ENCODE assay signal across 22 cellular contexts in genomic region chr6:99814230-99814928, GRCh38.
DNase-seq lines count a peak whose midpoint lies in the region; ATAC-seq, FAIRE-seq and TF ChIP-seq lines count a peak whose summit lies in the region.
"Had no signal": no experiment of that assay in that cellular context is flagged by ENCODE, and none has a peak within 500 bp of the region (broad histone marks: within the 10 kb centered on the region; RNA-seq: fewer than 3 reads in every experiment).

No MANE protein-coding gene starts in this region.

- H4K8ac ChIP-seq in trophoblast cell (ENCODE audit: low read depth, low read length), result no peak overlapping the region

- no peak overlapping the region for H2AFZ ChIP-seq in HepG2 (ENCODE audit: low read length)
- H2AFZ ChIP-seq in trophoblast cell (ENCODE audit: insufficient read depth, low read length, poor library complexity), result no peak overlapping the region

- no peaks in the 10 kb centered on the region for H3K79me2 ChIP-seq in HepG2 (ENCODE audit: insufficient read depth, low read length)
- no peaks in the 10 kb centered on the region for H3K79me2 ChIP-seq in trophoblast cell (ENCODE audit: control insufficient read depth, insufficient read depth, low read length, poor library complexity)

- no peak overlapping the region for H3K23ac ChIP-seq in trophoblast cell (ENCODE audit: low read length)

- H3K27ac ChIP-seq in HepG2 (ENCODE audit: extremely low read length, insufficient read depth, low read length) (no peak overlapping the region), right lobe of liver (no peak overlapping the region), trophoblast cell (ENCODE audit: low read depth, low read length) (no peak overlapping the region), vagina (no peak overlapping the region)
- H3K27ac ChIP-seq: 22Rv1; A549; BLaER1 treated with 17β-estradiol and CSF1 and Interleukin-3, amounts not matched to agents 10 nM and 100 nM; C4-2B had no signal

- POLR2A ChIA-PET in HepG2 (lab: Yijun Ruan, JAX), result no interaction called here

- no peak overlapping the region for H3K18ac ChIP-seq in trophoblast cell (ENCODE audit: low read length)

- no peak overlapping the region for H2AK5ac ChIP-seq in trophoblast cell (ENCODE audit: low read length)

- no peak overlapping the region for H3K4me3 ChIP-seq in HepG2 (replicated peaks in 1 of 3; ENCODE audit: insufficient read depth in 1 of 3, low read depth in 2 of 3, low read length in 3 of 3)
- H3K4me3 ChIP-seq in right lobe of liver, result no peak overlapping the region
- no peak overlapping the region for H3K4me3 ChIP-seq in trophoblast cell (ENCODE audit: low read depth, low read length)
- no peak overlapping the region for H3K4me3 ChIP-seq in vagina
- H3K4me3 ChIP-seq: A549; BLaER1 treated with 17β-estradiol and CSF1 and Interleukin-3, amounts not matched to agents 10 nM and 100 nM had no signal

- H3K4ac ChIP-seq in trophoblast cell (ENCODE audit: low read depth, low read length), result no peak overlapping the region

- no peak overlapping the region for H2BK5ac ChIP-seq in trophoblast cell (ENCODE audit: low read depth, low read length, poor library complexity)

- DNase-seq in HepG2 (ENCODE audit: low spot score), result peak; percentile 3
- DNase-seq in right lobe of liver, result no peak
- peak; percentile 11 to 23 for DNase-seq in left colon
- no peak for DNase-seq in trophoblast cell
- DNase-seq in Right ventricle myocardium superior, result no peak
- no peak for DNase-seq in urothelium cell line (ENCODE audit: low spot score)
- DNase-seq in vagina (ENCODE audit: extremely low spot score in 2 of 2), result no peak
- DNase-seq: AML-193; Caco-2; Calu3; CD4-positive, alpha-beta T cell; CD8-positive, alpha-beta T cell; DMS79 treated with DMSO at 0.1 percent for 48 hours; GF-D8 had no signal

- in situ Hi-C loops in HepG2 (cut with HindIII; ENCODE audit: extremely low pct_ligation_motif_present, low pct_unique_long_range_greater_than_20kb), result loop anchor here (25.0 kb wide), 1 partner anchor 477 kb away; the partner anchor contains the start of gene FAXC

- H2BK12ac ChIP-seq in trophoblast cell (ENCODE audit: low read length), result no peak overlapping the region

- TF ChIP-seq CTCF in HepG2 (CRISPR knock-in tag; IDR thresholded peaks at IDR 0.05), result no peak
- TF ChIP-seq CTCF in right lobe of liver (IDR thresholded peaks at IDR 0.05), result no peak
- no peak for TF ChIP-seq CTCF in vagina (IDR thresholded peaks at IDR 0.05)

- H3K27me3 ChIP-seq in HepG2 (ENCODE audit: control insufficient read depth in 1 of 2, insufficient read depth in 2 of 2, low read length in 2 of 2) (no peaks in the 10 kb centered on the region; a peak in 1 of 5 replicates), right lobe of liver (no peaks in the 10 kb centered on the region), trophoblast cell (ENCODE audit: insufficient read depth, low read length) (no peaks in the 10 kb centered on the region), vagina (no peaks in the 10 kb centered on the region)
- H3K27me3 ChIP-seq: BLaER1 treated with 17β-estradiol and CSF1 and Interleukin-3, amounts not matched to agents 10 nM and 100 nM had no signal

- H4K12ac ChIP-seq in trophoblast cell (ENCODE audit: low read depth, low read length), result no peak overlapping the region

- CTCF ChIA-PET in HepG2 (lab: Yijun Ruan, JAX; ENCODE audit: low intra/inter-chr PET ratio, low total read pairs), result no interaction called here

- ATAC-seq in HepG2 (peak; percentile 61), right lobe of liver (no peak), left colon (peak; percentile 82), Right ventricle myocardium superior (ENCODE audit: poor library complexity) (no peak)
- ATAC-seq: A549; CD8-positive, alpha-beta T cell had no signal

- H3K4me1 ChIP-seq in HepG2 (ENCODE audit: insufficient read depth, low read length) (peaks cover 7% of the 10 kb centered on the region), right lobe of liver (no peaks in the 10 kb centered on the region), trophoblast cell (ENCODE audit: control insufficient read depth in 1 of 2, insufficient read depth in 2 of 2, low read length in 2 of 2) (peaks cover 0 to 5% of the 10 kb centered on the region in 2 experiments), vagina (no peaks in the 10 kb centered on the region)
- H3K4me1 ChIP-seq: A549 had no signal

- TF ChIP-seq RAD21 in HepG2 (CRISPR knock-in tag; IDR thresholded peaks at IDR 0.05), result no peak

- no peak overlapping the region for H3K14ac ChIP-seq in trophoblast cell (ENCODE audit: low read length)

- H3K9me3 ChIP-seq in HepG2 (ENCODE audit: low read length), result no peaks in the 10 kb centered on the region
- no peaks in the 10 kb centered on the region for H3K9me3 ChIP-seq in right lobe of liver
- no peaks in the 10 kb centered on the region for H3K9me3 ChIP-seq in trophoblast cell (ENCODE audit: insufficient read depth, low read depth, low read length)
- H3K9me3 ChIP-seq in vagina, result no peaks in the 10 kb centered on the region
- H3K9me3 ChIP-seq: A549; BLaER1 treated with 17β-estradiol and CSF1 and Interleukin-3, amounts not matched to agents 10 nM and 100 nM; Caco-2 had no signal

- no peak for TF ChIP-seq POLR2A in HepG2 (IDR thresholded peaks at IDR 0.05; ENCODE audit: insufficient read depth in 1 of 2, low read depth in 2 of 2, low read length in 2 of 2)
- TF ChIP-seq POLR2A in right lobe of liver (IDR thresholded peaks at IDR 0.05), result no peak
- no peak for TF ChIP-seq POLR2A in vagina (IDR thresholded peaks at IDR 0.05)

- no peak overlapping the region for H2BK120ac ChIP-seq in trophoblast cell (ENCODE audit: insufficient read depth, low read length, poor library complexity)

- no peaks in the 10 kb centered on the region for H4K20me1 ChIP-seq in HepG2 (ENCODE audit: insufficient read depth, low read length)
- H4K20me1 ChIP-seq: BLaER1 treated with 17β-estradiol and CSF1 and Interleukin-3, amounts not matched to agents 10 nM and 100 nM had no signal

- H3K79me1 ChIP-seq in trophoblast cell (ENCODE audit: low read length), result peaks cover 4% of the 10 kb centered on the region

- intact Hi-C loops in HepG2 (cut with micrococcal nuclease; ENCODE audit: unreplicated experiment), result no loop called here
- intact Hi-C loops in right lobe of liver (cut with DNase I), result no loop called here
- intact Hi-C loops in left colon (cut with DNase I, micrococcal nuclease), result no loop called here
- intact Hi-C loops in Right ventricle myocardium superior (cut with DNase I), result no loop called here
- intact Hi-C loops in vagina (cut with DNase I), result no loop called here

- H3K9ac ChIP-seq in HepG2 (ENCODE audit: insufficient read depth, low read depth, low read length) (no peak overlapping the region), trophoblast cell (ENCODE audit: low read length) (no peak overlapping the region)
- H3K9ac ChIP-seq: BLaER1 treated with 17β-estradiol and CSF1 and Interleukin-3, amounts not matched to agents 10 nM and 100 nM had no signal

- TF ChIP-seq EP300 in HepG2 (IDR thresholded peaks at IDR 0.05; ENCODE audit: low read depth in 2 of 2, low read length in 2 of 2), result no peak
- no peak for TF ChIP-seq EP300 in HepG2 (CRISPR knock-in tag; IDR thresholded peaks at IDR 0.05; ENCODE audit: borderline replicate concordance)

- H4K91ac ChIP-seq in trophoblast cell (ENCODE audit: low read depth, low read length), result peak overlapping the region; percentile 26

- 0% methylated on average over 4 of the region's 6 CpGs for WGBS in HepG2 (ENCODE audit: low lambda C conversion rate)
- 39% methylated on average over 6 of the region's 6 CpGs for WGBS in right lobe of liver (ENCODE audit: insufficient coverage, low coverage, low lambda C conversion rate, missing lambda C conversion rate)
- whole genome bisulfite sequencing in trophoblast cell (ENCODE audit: extremely low coverage, insufficient coverage, insufficient read length), result no CpG with 5 or more reads among the region's 6 CpGs

- no peak for FAIRE-seq in HepG2 (lab: Jason Lieb, UNC)
- no peak for FAIRE-seq in urothelium cell line (lab: Jason Lieb, UNC)
- FAIRE-seq: A549, D721Med, G401.6, GM12891, GM19239 had no signal

- BruUV-seq in HepG2 (replicated peaks; lab: Mats Ljungman, UMichigan), result no TSS peak

- H3K36me3 ChIP-seq in HepG2 (replicated peaks in 1 of 2; ENCODE audit: control insufficient read depth in 1 of 2, insufficient read depth in 2 of 2, low read length in 2 of 2) (no peaks in the 10 kb centered on the region), right lobe of liver (no peaks in the 10 kb centered on the region), trophoblast cell (ENCODE audit: control insufficient read depth in 1 of 2, insufficient read depth in 2 of 2, low read length in 2 of 2) (no peaks in the 10 kb centered on the region), vagina (no peaks in the 10 kb centered on the region)
- H3K36me3 ChIP-seq: BLaER1 treated with 17β-estradiol and CSF1 and Interleukin-3, amounts not matched to agents 10 nM and 100 nM had no signal

- no peak overlapping the region for H3K4me2 ChIP-seq in HepG2 (ENCODE audit: low read depth, low read length)
- no peak overlapping the region for H3K4me2 ChIP-seq in trophoblast cell (ENCODE audit: low read length)
- H3K4me2 ChIP-seq: A549; BLaER1 treated with 17β-estradiol and CSF1 and Interleukin-3, amounts not matched to agents 10 nM and 100 nM had no signal

TF ChIP-seq in HepG2, 621 proteins besides CTCF, POLR2A, EP300 and RAD21 (continues in another document):
- TF ChIP-seq ESRRA (CRISPR knock-in tag; IDR thresholded peaks at IDR 0.05; ENCODE audit: low read depth), result no peak
- TF ChIP-seq SP140L (CRISPR knock-in tag; IDR thresholded peaks at IDR 0.05; ENCODE audit: borderline replicate concordance), result no peak
- TF ChIP-seq ZNF484 (CRISPR knock-in tag; IDR thresholded peaks at IDR 0.05; ENCODE audit: borderline replicate concordance, low read depth), result no peak
- no peak for TF ChIP-seq KAT2B (IDR thresholded peaks at IDR 0.05; ENCODE audit: borderline replicate concordance, low read depth, low read length)
- no peak for TF ChIP-seq ZNF501 (CRISPR knock-in tag; IDR thresholded peaks at IDR 0.05)
- no peak for TF ChIP-seq ZNF879 (CRISPR knock-in tag; IDR thresholded peaks at IDR 0.05)
- TF ChIP-seq MAFF (IDR thresholded peaks at IDR 0.05; ENCODE audit: low read depth, low read length), result no peak
- TF ChIP-seq NR2F1 (CRISPR knock-in tag; IDR thresholded peaks at IDR 0.05), result 0 out of 4 replicates have a peak, but pooled peaks of 1 of the 2 experiments have one; percentile 18
- TF ChIP-seq KAT7 (CRISPR knock-in tag; IDR thresholded peaks at IDR 0.05; ENCODE audit: borderline replicate concordance), result no peak
- no peak for TF ChIP-seq MTA1 (CRISPR knock-in tag; IDR thresholded peaks at IDR 0.05; ENCODE audit: borderline replicate concordance)
- TF ChIP-seq HNF4A (CRISPR knock-in tag; IDR thresholded peaks at IDR 0.05), result 0 out of 2 replicates have a peak, but pooled peaks have one; percentile 19

Comparison
In these comparisons a context has a peak if more than half of its experiments do, and no peak if none do; other contexts are left out.
1. ATAC-seq: peak in HepG2 (single experiment) and left colon (single experiment); none in right lobe of liver (0 of 4) and Right ventricle myocardium superior (single experiment).
2. DNase-seq: peak in HepG2 (single experiment) and left colon (2 of 2); none in right lobe of liver (0 of 3), trophoblast cell (0 of 2), Right ventricle myocardium superior (single experiment), urothelium cell line (single experiment) and vagina (0 of 2).